ENCODE assay signal across 2 cellular contexts in genomic region chr10:98457762-98458161, GRCh38.
A peak's percentile ranks its signal among the peaks of the same experiment; 100 is the strongest.
TF ChIP-seq lines count a peak whose summit lies in the region.

No MANE protein-coding gene starts in this region.

TF ChIP-seq in GM23338, 12 proteins besides CTCF, POLR2A, EP300 and RAD21:
- TF ChIP-seq CREB1 (CRISPR knock-in tag; IDR thresholded peaks at IDR 0.05; ENCODE audit: low read depth) (no peak), NANOG (IDR thresholded peaks at IDR 0.05; ENCODE audit: borderline replicate concordance) (no peak), ETS1 (IDR thresholded peaks at IDR 0.05) (no peak), EZH2 (IDR thresholded peaks at IDR 0.05; ENCODE audit: low read depth, unreplicated experiment) (no peak), REST (IDR thresholded peaks at IDR 0.05; ENCODE audit: unreplicated experiment) (no peak)

TF ChIP-seq in K562, 482 proteins besides CTCF, POLR2A, EP300 and RAD21:
- TF ChIP-seq ATF7 (IDR thresholded peaks at IDR 0.05) = 0 out of 2 replicates have a peak, but pooled peaks have one; percentile 13
- TF ChIP-seq PPARD (CRISPR knock-in tag; IDR thresholded peaks at IDR 0.05) = no peak
- TF ChIP-seq CBFA2T3 (IDR thresholded peaks at IDR 0.05) = peak; percentile 62
- peak; percentile 23; the same call in 1 of the 2 replicates for TF ChIP-seq TAL1 (IDR thresholded peaks at IDR 0.05)
- no peak for TF ChIP-seq FOXP4 (CRISPR knock-in tag; IDR thresholded peaks at IDR 0.05; ENCODE audit: borderline replicate concordance)
- peak; percentile 65 for TF ChIP-seq ARID1B (IDR thresholded peaks at IDR 0.05)
- peak; percentile 64 for TF ChIP-seq TCF3 (CRISPR knock-in tag; IDR thresholded peaks at IDR 0.05)
- 0 out of 2 replicates have a peak, but pooled peaks have one; percentile 16 for TF ChIP-seq SOX6 (IDR thresholded peaks at IDR 0.05)
- no peak for TF ChIP-seq PREB (CRISPR knock-in tag; IDR thresholded peaks at IDR 0.05)
- TF ChIP-seq CBFA2T2 (conservative IDR thresholded peaks at IDR 0.05) = peak; percentile 18; the same call in 1 of the 2 replicates
- peak; percentile 39; the same call in 1 of the 2 replicates for TF ChIP-seq CTBP1 (IDR thresholded peaks at IDR 0.05; ENCODE audit: borderline replicate concordance)
TF ChIP-seq in K562: peak in this region for 8.
